Comparison of ENCODE assay signal across 3 cellular contexts in genomic region chr19:6626764-6627163, GRCh38.
A peak's percentile ranks its signal among the peaks of the same experiment; 100 is the strongest.
TF ChIP-seq lines count a peak whose summit lies in the region.

No MANE protein-coding gene starts in this region.

TF ChIP-seq in HepG2, 621 proteins besides CTCF, POLR2A, EP300 and RAD21:
- TF ChIP-seq ERF (CRISPR knock-in tag; IDR thresholded peaks at IDR 0.05) = no peak
- no peak for TF ChIP-seq ZNF644 (CRISPR knock-in tag; IDR thresholded peaks at IDR 0.05; ENCODE audit: low read depth)
- TF ChIP-seq HNRNPK (IDR thresholded peaks at IDR 0.05; ENCODE audit: low read depth, low read length, poor library complexity, severe bottlenecking) = peak; percentile 61
- TF ChIP-seq SP140L (CRISPR knock-in tag; IDR thresholded peaks at IDR 0.05; ENCODE audit: borderline replicate concordance) = no peak
- no peak for TF ChIP-seq ZNF615 (CRISPR knock-in tag; IDR thresholded peaks at IDR 0.05; ENCODE audit: borderline replicate concordance)
- TF ChIP-seq ONECUT2 (CRISPR knock-in tag; IDR thresholded peaks at IDR 0.05) = no peak

TF ChIP-seq in HEK293, 187 proteins besides CTCF, POLR2A, EP300 and RAD21 (continues in another document):
- TF ChIP-seq ZNF558 (tag by site-specific recombination; IDR thresholded peaks at IDR 0.05) (no peak), ZNF280D (tag by site-specific recombination; IDR thresholded peaks at IDR 0.05) (peak; percentile 90), ZNF488 (tag by site-specific recombination; IDR thresholded peaks at IDR 0.05) (no peak), ZNF610 (tag by site-specific recombination; IDR thresholded peaks at IDR 0.05; ENCODE audit: borderline replicate concordance) (0 out of 2 replicates have a peak, but pooled peaks have one; percentile 30), ZNF37A (tag by site-specific recombination; IDR thresholded peaks at IDR 0.05) (0 out of 2 replicates have a peak, but pooled peaks have one; percentile 6), GLI4 (tag by site-specific recombination; IDR thresholded peaks at IDR 0.05) (no peak), ZNF654 (tag by site-specific recombination; IDR thresholded peaks at IDR 0.05; ENCODE audit: low read depth) (no peak), HOXA7 (CRISPR knock-in tag; IDR thresholded peaks at IDR 0.05; ENCODE audit: borderline replicate concordance) (no peak), ZNF704 (tag by site-specific recombination; IDR thresholded peaks at IDR 0.05) (no peak), ZNF274 (IDR thresholded peaks at IDR 0.05; ENCODE audit: low read length) (no peak), ZNF274 (tag by site-specific recombination; IDR thresholded peaks at IDR 0.05; ENCODE audit: borderline replicate concordance) (no peak), TCF7L2 (IDR thresholded peaks at IDR 0.05; ENCODE audit: borderline replicate concordance, low read depth, low read length) (no peak), ZNF777 (tag by site-specific recombination; IDR thresholded peaks at IDR 0.05; ENCODE audit: borderline replicate concordance) (no peak), TRIM28 (IDR thresholded peaks at IDR 0.05; ENCODE audit: borderline replicate concordance, low read length) (peak; percentile 91; the same call in 1 of the 2 replicates), ZNF530 (tag by site-specific recombination; IDR thresholded peaks at IDR 0.05; ENCODE audit: low read depth) (no peak), ZNF2 (tag by site-specific recombination; IDR thresholded peaks at IDR 0.05) (no peak)
- TF ChIP-seq, protein P1, sequence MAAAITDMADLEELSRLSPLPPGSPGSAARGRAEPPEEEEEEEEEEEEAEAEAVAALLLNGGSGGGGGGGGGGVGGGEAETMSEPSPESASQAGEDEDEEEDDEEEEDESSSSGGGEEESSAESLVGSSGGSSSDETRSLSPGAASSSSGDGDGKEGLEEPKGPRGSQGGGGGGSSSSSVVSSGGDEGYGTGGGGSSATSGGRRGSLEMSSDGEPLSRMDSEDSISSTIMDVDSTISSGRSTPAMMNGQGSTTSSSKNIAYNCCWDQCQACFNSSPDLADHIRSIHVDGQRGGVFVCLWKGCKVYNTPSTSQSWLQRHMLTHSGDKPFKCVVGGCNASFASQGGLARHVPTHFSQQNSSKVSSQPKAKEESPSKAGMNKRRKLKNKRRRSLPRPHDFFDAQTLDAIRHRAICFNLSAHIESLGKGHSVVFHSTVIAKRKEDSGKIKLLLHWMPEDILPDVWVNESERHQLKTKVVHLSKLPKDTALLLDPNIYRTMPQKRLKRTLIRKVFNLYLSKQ (tag by site-specific recombination; IDR thresholded peaks at IDR 0.05; ENCODE audit: borderline replicate concordance) = no peak
- TF ChIP-seq, protein P2, sequence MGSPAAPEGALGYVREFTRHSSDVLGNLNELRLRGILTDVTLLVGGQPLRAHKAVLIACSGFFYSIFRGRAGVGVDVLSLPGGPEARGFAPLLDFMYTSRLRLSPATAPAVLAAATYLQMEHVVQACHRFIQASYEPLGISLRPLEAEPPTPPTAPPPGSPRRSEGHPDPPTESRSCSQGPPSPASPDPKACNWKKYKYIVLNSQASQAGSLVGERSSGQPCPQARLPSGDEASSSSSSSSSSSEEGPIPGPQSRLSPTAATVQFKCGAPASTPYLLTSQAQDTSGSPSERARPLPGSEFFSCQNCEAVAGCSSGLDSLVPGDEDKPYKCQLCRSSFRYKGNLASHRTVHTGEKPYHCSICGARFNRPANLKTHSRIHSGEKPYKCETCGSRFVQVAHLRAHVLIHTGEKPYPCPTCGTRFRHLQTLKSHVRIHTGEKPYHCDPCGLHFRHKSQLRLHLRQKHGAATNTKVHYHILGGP (tag by site-specific recombination; IDR thresholded peaks at IDR 0.05) = no peak

TF ChIP-seq in GM12878, 131 proteins besides CTCF, POLR2A, EP300 and RAD21:
- TF ChIP-seq BCL11A (IDR thresholded peaks at IDR 0.05; ENCODE audit: low read depth, low read length) = no peak
- TF ChIP-seq IRF3 (IDR thresholded peaks at IDR 0.05) = no peak
- no peak for TF ChIP-seq SMARCA5 (IDR thresholded peaks at IDR 0.05)
- TF ChIP-seq NRF1 (conservative IDR thresholded peaks at IDR 0.05; ENCODE audit: low read depth, low read length) = no peak
- TF ChIP-seq, protein P3, sequence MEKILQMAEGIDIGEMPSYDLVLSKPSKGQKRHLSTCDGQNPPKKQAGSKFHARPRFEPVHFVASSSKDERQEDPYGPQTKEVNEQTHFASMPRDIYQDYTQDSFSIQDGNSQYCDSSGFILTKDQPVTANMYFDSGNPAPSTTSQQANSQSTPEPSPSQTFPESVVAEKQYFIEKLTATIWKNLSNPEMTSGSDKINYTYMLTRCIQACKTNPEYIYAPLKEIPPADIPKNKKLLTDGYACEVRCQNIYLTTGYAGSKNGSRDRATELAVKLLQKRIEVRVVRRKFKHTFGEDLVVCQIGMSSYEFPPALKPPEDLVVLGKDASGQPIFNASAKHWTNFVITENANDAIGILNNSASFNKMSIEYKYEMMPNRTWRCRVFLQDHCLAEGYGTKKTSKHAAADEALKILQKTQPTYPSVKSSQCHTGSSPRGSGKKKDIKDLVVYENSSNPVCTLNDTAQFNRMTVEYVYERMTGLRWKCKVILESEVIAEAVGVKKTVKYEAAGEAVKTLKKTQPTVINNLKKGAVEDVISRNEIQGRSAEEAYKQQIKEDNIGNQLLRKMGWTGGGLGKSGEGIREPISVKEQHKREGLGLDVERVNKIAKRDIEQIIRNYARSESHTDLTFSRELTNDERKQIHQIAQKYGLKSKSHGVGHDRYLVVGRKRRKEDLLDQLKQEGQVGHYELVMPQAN (conservative IDR thresholded peaks at IDR 0.05) = no peak
- TF ChIP-seq TCF7 (IDR thresholded peaks at IDR 0.05; ENCODE audit: borderline replicate concordance) = no peak
- no peak for TF ChIP-seq SREBF1 (IDR thresholded peaks at IDR 0.05; ENCODE audit: low read length)
- no peak for TF ChIP-seq RAD51 (IDR thresholded peaks at IDR 0.05)
- no peak for TF ChIP-seq IKZF1 (conservative IDR thresholded peaks at IDR 0.05)
- no peak for TF ChIP-seq ATF2 (IDR thresholded peaks at IDR 0.05; ENCODE audit: low read length)
- TF ChIP-seq ATF7 (IDR thresholded peaks at IDR 0.05; ENCODE audit: low read depth) = no peak
- no peak for TF ChIP-seq NFYA (IDR thresholded peaks at IDR 0.05; ENCODE audit: borderline replicate concordance, low read depth, low read length)
- no peak for TF ChIP-seq KDM1A (IDR thresholded peaks at IDR 0.05; ENCODE audit: borderline replicate concordance)
- no peak for TF ChIP-seq ZBTB11 (CRISPR knock-in tag; IDR thresholded peaks at IDR 0.05)
- TF ChIP-seq, protein P4, sequence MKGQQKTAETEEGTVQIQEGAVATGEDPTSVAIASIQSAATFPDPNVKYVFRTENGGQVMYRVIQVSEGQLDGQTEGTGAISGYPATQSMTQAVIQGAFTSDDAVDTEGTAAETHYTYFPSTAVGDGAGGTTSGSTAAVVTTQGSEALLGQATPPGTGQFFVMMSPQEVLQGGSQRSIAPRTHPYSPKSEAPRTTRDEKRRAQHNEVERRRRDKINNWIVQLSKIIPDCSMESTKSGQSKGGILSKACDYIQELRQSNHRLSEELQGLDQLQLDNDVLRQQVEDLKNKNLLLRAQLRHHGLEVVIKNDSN (IDR thresholded peaks at IDR 0.05; ENCODE audit: borderline replicate concordance, extremely low read length, insufficient read depth, low read depth, low read length) = no peak
TF ChIP-seq in GM12878: peak in this region for 0.
